30 cellular contexts compared by ENCODE assay signal in genomic region chr2:22406625-22407024, GRCh38.
"Had no signal": no experiment of that assay in that cellular context is flagged by ENCODE, and none has a peak within 500 bp of the region (broad histone marks: within the 10 kb centered on the region; RNA-seq: fewer than 3 reads in every experiment).

No MANE protein-coding gene starts in this region.

- H3K4me3 ChIP-seq: ascending aorta, cardiac muscle cell, colonic mucosa, esophagus squamous epithelium, left lung, lung, neural progenitor cell, right atrium auricular region, smooth muscle cell, stomach, thyroid gland had no signal

- H3K4me1 ChIP-seq: ascending aorta, colonic mucosa, esophagus squamous epithelium, left lung, right atrium auricular region, stomach, thyroid gland had no signal

- H3K9me3 ChIP-seq: ascending aorta, colonic mucosa, esophagus squamous epithelium, left lung, right atrium auricular region, stomach, thyroid gland had no signal

- H3K9ac ChIP-seq: neural progenitor cell had no signal

- H3K27ac ChIP-seq: ascending aorta, cardiac muscle cell, colonic mucosa, epithelial cell of prostate, esophagus squamous epithelium, left lung, neural progenitor cell, right atrium auricular region, stomach, thyroid gland had no signal

- ATAC-seq: activated CD8-positive, alpha-beta memory T cell treated with anti-CD3 and anti-CD28 coated beads, Interleukin-2, amount 10 ng/mL, durations not matched to agents 7 days and 5 days; activated CD8-positive, alpha-beta T cell treated with anti-CD3 and anti-CD28 coated beads, Interleukin-2, amount 10 ng/mL, durations not matched to agents 7 days and 5 days; left lung; natural killer cell; stimulated activated memory B cell treated with anti-CD40 and anti-IgM and Interleukin-4, amounts not matched to agents 10 μg/mL and 1 μg/mL and 100 μg/mL, for 72 hours; WTC11 had no signal

- H3K27me3 ChIP-seq: ascending aorta, cardiac muscle cell, colonic mucosa, esophagus squamous epithelium, left lung, neural progenitor cell, right atrium auricular region, stomach, thyroid gland had no signal

- DNase-seq: activated CD4-positive, alpha-beta T cell treated with anti-CD3 and anti-CD28 coated beads, Interleukin-2, amount 50 U/mL, for 1 hour; activated CD8-positive, alpha-beta memory T cell treated with anti-CD3 and anti-CD28 coated beads, Interleukin-2, amount 10 ng/mL, durations not matched to agents 7 days and 5 days; activated CD8-positive, alpha-beta T cell treated with anti-CD3 and anti-CD28 coated beads, Interleukin-2, amount 10 ng/mL, durations not matched to agents 7 days and 5 days; activated effector memory CD4-positive, alpha-beta T cell treated with anti-CD3 and anti-CD28 coated beads, Interleukin-2, amount 50 U/mL, for 16 hours; activated naive CD4-positive, alpha-beta T cell treated with anti-CD3 and anti-CD28 coated beads, Interleukin-2, amount 10 ng/mL, durations not matched to agents 7 days and 5 days; activated naive CD8-positive, alpha-beta T cell treated with anti-CD3 and anti-CD28 coated beads, Interleukin-2, amount 10 ng/mL, durations not matched to agents 7 days and 5 days; cerebellar nuclear complex; colonic mucosa; effector CD8-positive, alpha-beta T cell; esophagus squamous epithelium; foreskin melanocyte; kidney glomerular epithelial cell; left lung; mesendoderm; natural killer cell; occipital lobe; stimulated activated CD4-positive, alpha-beta T cell treated with anti-CD3 and anti-CD28 coated beads, Interleukin-1b, Interleukin-23, amount 100 ng/mL, for 48 hours; stimulated activated CD4-positive, alpha-beta T cell treated with anti-CD3 and anti-CD28 coated beads, Interleukin-4, amount 100 ng/mL, for 4 hours; stimulated activated CD8-positive, alpha-beta memory T cell treated with anti-CD3 and anti-CD28 coated beads, Interleukin-4, amount 100 ng/mL, for 48 hours; stomach; thyroid gland had no signal

- H3K36me3 ChIP-seq: ascending aorta, cardiac muscle cell, colonic mucosa, esophagus squamous epithelium, left lung, neural progenitor cell, right atrium auricular region, stomach, thyroid gland had no signal

- H3K4me2 ChIP-seq: neural progenitor cell, smooth muscle cell had no signal

- H2AFZ ChIP-seq: neural progenitor cell had no signal
